ENCODE assay signal across 7 cellular contexts in genomic region chr14:44283836-44284235, GRCh38.
"Had no signal": no experiment of that assay in that cellular context is flagged by ENCODE, and none has a peak within 500 bp of the region (broad histone marks: within the 10 kb centered on the region; RNA-seq: fewer than 3 reads in every experiment).

No MANE protein-coding gene starts in this region.

- H3K9ac ChIP-seq: GM23248 had no signal

- FAIRE-seq: HepG2 had no signal

- H3K36me3 ChIP-seq: HAP-1 had no signal

- H3K4me1 ChIP-seq: HAP-1 had no signal

- H3K4me3 ChIP-seq: GM23248, HAP-1 had no signal

- H3K9me3 ChIP-seq: HAP-1 had no signal

- DNase-seq: GM23248, GOT3, H7, HFFc6 had no signal

- H3K27ac ChIP-seq: GM23248, HL-60 had no signal
